ENCODE assay signal across 11 cellular contexts in the genomic region with DNA sequence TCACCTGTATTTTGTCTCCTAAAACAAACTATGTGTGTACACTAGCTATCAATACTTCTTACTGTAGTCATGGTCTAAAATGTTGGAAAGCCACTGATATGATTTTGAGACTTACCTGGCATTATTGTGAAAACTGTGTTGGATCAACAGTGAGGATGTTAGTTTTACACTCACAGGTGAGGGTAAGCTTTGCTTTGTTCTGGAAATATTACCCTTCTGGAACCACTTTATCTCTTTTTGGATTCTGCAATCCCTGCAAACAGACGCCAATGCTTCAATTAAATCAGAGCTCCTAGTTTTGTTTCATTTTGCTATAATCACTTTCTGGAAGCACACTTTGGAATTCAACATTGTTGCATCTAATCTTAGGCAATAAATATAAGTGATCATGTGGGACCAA.
"Had no signal": no experiment of that assay in that cellular context is flagged by ENCODE, and none has a peak within 500 bp of the region (broad histone marks: within the 10 kb centered on the region; RNA-seq: fewer than 3 reads in every experiment).

No MANE protein-coding gene starts in this region.

- H3K4me3 ChIP-seq: GM23248, GM23338, HAP-1 had no signal

- H3K27ac ChIP-seq: GM23248 had no signal

- H3K9ac ChIP-seq: GM23248 had no signal

- H3K4me2 ChIP-seq: GM23338 had no signal

- H3K36me3 ChIP-seq: HAP-1 had no signal

- H2AFZ ChIP-seq: GM23248, GM23338 had no signal

- ATAC-seq: GM23338, HCT116 had no signal

- H3K4me1 ChIP-seq: HAP-1 had no signal

- FAIRE-seq: H1, H54 had no signal

- DNase-seq: GM23248, GOT3, H7, H9, HCEC 1CT, HFFc6 had no signal

- H3K9me3 ChIP-seq: HAP-1 had no signal
